Comparison of ENCODE assay signal across 22 cellular contexts in genomic region chrX:74804574-74804973, GRCh38.
"Had no signal": no experiment of that assay in that cellular context is flagged by ENCODE, and none has a peak within 500 bp of the region (broad histone marks: within the 10 kb centered on the region; RNA-seq: fewer than 3 reads in every experiment).

No MANE protein-coding gene starts in this region.

- H3K4me1 Mint-ChIP-seq: activated B cell treated with CpG ODN at 0.5 μM for 24 hours; activated CD4-positive, alpha-beta T cell treated with anti-CD3 and anti-CD28 coated beads, Interleukin-2, amount 10 ng/mL, durations not matched to agents 24 days and 14 days; activated CD8-positive, alpha-beta memory T cell treated with anti-CD3 and anti-CD28 coated beads, Interleukin-2, amount 10 ng/mL, durations not matched to agents 7 days and 5 days; activated naive CD4-positive, alpha-beta T cell treated with anti-CD3 and anti-CD28 coated beads, Interleukin-2, amount 50 U/mL, for 24 hours had no signal

- H3K36me3 Mint-ChIP-seq: activated CD8-positive, alpha-beta memory T cell treated with anti-CD3 and anti-CD28 coated beads, Interleukin-2, amount 10 ng/mL, durations not matched to agents 7 days and 5 days; activated naive CD4-positive, alpha-beta T cell treated with anti-CD3 and anti-CD28 coated beads, Interleukin-2, amount 50 U/mL, for 24 hours had no signal

- DNase-seq: activated B cell treated with CpG ODN at 0.5 μM for 24 hours; activated CD4-positive, alpha-beta T cell treated with anti-CD3 and anti-CD28 coated beads for 1 hour; activated CD4-positive, alpha-beta T cell treated with anti-CD3 and anti-CD28 coated beads, Interleukin-2, amount 10 ng/mL, durations not matched to agents 24 days and 14 days; activated CD4-positive, alpha-beta T cell treated with anti-CD3 and anti-CD28 coated beads, Interleukin-2, amount 50 U/mL, for 48 hours; activated CD8-positive, alpha-beta memory T cell treated with anti-CD3 and anti-CD28 coated beads, Interleukin-2, amount 10 ng/mL, durations not matched to agents 7 days and 5 days; activated effector memory CD4-positive, alpha-beta T cell treated with Interleukin-2 at 50 U/mL for 16 hours; activated naive CD4-positive, alpha-beta T cell; activated T-cell treated with anti-CD3 and anti-CD28 coated beads, Interleukin-2, amount 50 U/mL, for 24 hours; aorta; central memory CD4-positive, alpha-beta T cell; MM.1S; NCI-H146; NCI-H187 treated with DMSO at 0.1 percent for 48 hours; NCI-H2107; NCI-H524; NCI-H82; Peyer's patch; SHP77 treated with DMSO at 0.1 percent for 48 hours had no signal

- H3K36me3 ChIP-seq: Peyer's patch had no signal

- H3K4me3 ChIP-seq: coronary artery, Peyer's patch had no signal

- H3K27me3 ChIP-seq: Peyer's patch had no signal

- H3K27ac Mint-ChIP-seq: activated B cell treated with CpG ODN at 0.5 μM for 24 hours; activated CD4-positive, alpha-beta T cell treated with anti-CD3 and anti-CD28 coated beads, Interleukin-2, amount 10 ng/mL, durations not matched to agents 24 days and 14 days; activated CD8-positive, alpha-beta memory T cell treated with anti-CD3 and anti-CD28 coated beads, Interleukin-2, amount 10 ng/mL, durations not matched to agents 7 days and 5 days; activated naive CD4-positive, alpha-beta T cell treated with anti-CD3 and anti-CD28 coated beads, Interleukin-2, amount 50 U/mL, for 24 hours; activated T-cell treated with anti-CD3 and anti-CD28 coated beads, Interleukin-2, amount 50 U/mL, for 24 hours; activated T-helper 1 cell treated with anti-CD3 and anti-CD28 coated beads, Interleukin-12 subunit alpha, Interleukin-12 subunit beta, Interleukin-2, Interleukin-4 antibody, amounts not matched to agents 30 ng/mL and 10 ng/mL and 1 ng/mL, durations not matched to agents 14 hours and 24 hours and 36 hours; T-helper 1 cell treated with Interleukin-12 subunit alpha and Interleukin-12 subunit beta and Interleukin-4 antibody, amounts not matched to agents 30 μg/mL and 1 μg/mL, for 36 hours had no signal

- H3K9me3 Mint-ChIP-seq: activated B cell treated with CpG ODN at 0.5 μM for 24 hours; activated CD4-positive, alpha-beta T cell treated with anti-CD3 and anti-CD28 coated beads, Interleukin-2, amount 10 ng/mL, durations not matched to agents 24 days and 14 days; activated naive CD4-positive, alpha-beta T cell treated with anti-CD3 and anti-CD28 coated beads, Interleukin-2, amount 50 U/mL, for 24 hours; activated T-cell treated with anti-CD3 and anti-CD28 coated beads, Interleukin-2, amount 50 U/mL, for 24 hours; activated T-helper 1 cell treated with anti-CD3 and anti-CD28 coated beads, Interleukin-12 subunit alpha, Interleukin-12 subunit beta, Interleukin-2, Interleukin-4 antibody, amounts not matched to agents 30 ng/mL and 10 ng/mL and 1 ng/mL, durations not matched to agents 14 hours and 24 hours and 36 hours; T-helper 1 cell treated with Interleukin-12 subunit alpha and Interleukin-12 subunit beta and Interleukin-4 antibody, amounts not matched to agents 30 μg/mL and 1 μg/mL, for 36 hours had no signal

- H3K27me3 Mint-ChIP-seq: activated B cell treated with CpG ODN at 0.5 μM for 24 hours; activated CD4-positive, alpha-beta T cell treated with anti-CD3 and anti-CD28 coated beads, Interleukin-2, amount 10 ng/mL, durations not matched to agents 24 days and 14 days; activated naive CD4-positive, alpha-beta T cell treated with anti-CD3 and anti-CD28 coated beads, Interleukin-2, amount 50 U/mL, for 24 hours had no signal

- H3K9me3 ChIP-seq: Peyer's patch had no signal

- H3K4me3 Mint-ChIP-seq: activated B cell treated with CpG ODN at 0.5 μM for 24 hours; activated CD4-positive, alpha-beta T cell treated with anti-CD3 and anti-CD28 coated beads, Interleukin-2, amount 10 ng/mL, durations not matched to agents 24 days and 14 days; activated CD8-positive, alpha-beta memory T cell treated with anti-CD3 and anti-CD28 coated beads, Interleukin-2, amount 10 ng/mL, durations not matched to agents 7 days and 5 days; activated naive CD4-positive, alpha-beta T cell treated with anti-CD3 and anti-CD28 coated beads, Interleukin-2, amount 50 U/mL, for 24 hours; activated T-cell treated with anti-CD3 and anti-CD28 coated beads, Interleukin-2, amount 50 U/mL, for 24 hours; activated T-helper 1 cell treated with anti-CD3 and anti-CD28 coated beads, Interleukin-12 subunit alpha, Interleukin-12 subunit beta, Interleukin-2, Interleukin-4 antibody, amounts not matched to agents 30 ng/mL and 10 ng/mL and 1 ng/mL, durations not matched to agents 14 hours and 24 hours and 36 hours; T-helper 1 cell treated with Interleukin-12 subunit alpha and Interleukin-12 subunit beta and Interleukin-4 antibody, amounts not matched to agents 30 μg/mL and 1 μg/mL, for 36 hours had no signal

- ATAC-seq: activated CD8-positive, alpha-beta memory T cell treated with anti-CD3 and anti-CD28 coated beads, Interleukin-2, amount 10 ng/mL, durations not matched to agents 7 days and 5 days had no signal

- H3K4me1 ChIP-seq: Peyer's patch had no signal
